ENCODE assay signal across 8 cellular contexts in the genomic region with DNA sequence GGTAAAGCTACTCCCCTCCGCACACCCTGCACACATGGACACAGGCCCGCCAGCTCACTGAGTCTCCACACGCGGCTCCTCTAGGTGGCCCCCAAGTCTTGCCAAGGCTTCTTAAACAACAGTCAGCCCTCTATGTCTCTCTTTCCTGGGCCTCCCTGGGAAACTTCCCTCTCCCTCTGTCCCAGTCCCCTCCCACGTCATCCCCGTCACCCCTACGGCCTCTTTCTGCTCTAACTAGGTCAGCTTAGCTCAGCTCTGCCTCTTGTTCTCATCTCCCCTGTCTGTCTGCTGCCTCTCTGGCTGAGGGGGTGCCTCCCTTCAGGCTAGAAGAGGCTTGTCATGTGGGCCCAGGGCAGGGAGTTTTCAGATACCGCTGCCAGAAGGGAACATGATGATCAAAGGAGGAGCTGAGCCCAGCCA. TPM values are rescaled to one million over a fixed set of nuclear protein-coding genes. Genes with fewer than 3 reads are reported as not detected.
DNase-seq lines count a peak whose midpoint lies in the region; ATAC-seq lines count a peak whose summit lies in the region.

No MANE protein-coding gene starts in this region.

- CTCF ChIA-PET in CD4-positive, alpha-beta memory T cell (lab: Charles Lee; ENCODE audit: partially characterized antibody): interaction anchor here (0.7 to 3.0 kb wide), 10 partner anchors 21 to 127 kb away, joined by 3 to 17 read pairs (median 4); partner anchors contain the start of gene SEPTIN6
- CTCF ChIA-PET in activated CD4-positive, alpha-beta T cell treated with anti-CD3 and anti-CD28 coated beads, Interleukin-2, amount 10 ng/mL, durations not matched to agents 7 days and 5 days (lab: Charles Lee): interaction anchor here (0.9 to 2.2 kb wide), 3 partner anchors 13 to 100 kb away, joined by 3 to 7 read pairs (median 3); no protein-coding TSS in a partner anchor

- H3K4me1 Mint-ChIP-seq in CD4-positive, alpha-beta memory T cell: peaks cover 23 to 50% (median 40%) of the 10 kb centered on the region in 4 donors
- H3K4me1 Mint-ChIP-seq in activated CD4-positive, alpha-beta T cell treated with anti-CD3 and anti-CD28 coated beads, Interleukin-2, amount 10 ng/mL, durations not matched to agents 7 days and 5 days: peaks cover 41% of the 10 kb centered on the region

- peak overlapping the region in 2 of 8 donors; percentile 2 to 19 for H3K4me3 Mint-ChIP-seq in CD4-positive, alpha-beta memory T cell
- H3K4me3 Mint-ChIP-seq in activated CD4-positive, alpha-beta T cell treated with anti-CD3 and anti-CD28 coated beads, Interleukin-2, amount 10 ng/mL, durations not matched to agents 7 days and 5 days: no peak overlapping the region

- no peak for ATAC-seq in GM19324 (IDR thresholded peaks at IDR 0.05; ENCODE audit: low FRiP score, unreplicated experiment)

- DNase-seq in CD4-positive, alpha-beta memory T cell: peak in 4 of 5 donors; percentile 38 to 75 (median 42)
- no peak for DNase-seq in activated CD4-positive, alpha-beta T cell treated with anti-CD3 and anti-CD28 coated beads, Interleukin-2, amount 10 ng/mL, durations not matched to agents 7 days and 5 days
- DNase-seq in fibroblast of gingiva (ENCODE audit: low read depth) (peak; percentile 1), occipital lobe (lab: John Stamatoyannopoulos, UW) (peak; percentile 1), SW 1271 (lab: John Stamatoyannopoulos, UW) (no peak), D341Med (ENCODE audit: low spot score) (no peak), H4 (ENCODE audit: low spot score) (no peak)

- H3K4me3 ChIP-seq in CD4-positive, alpha-beta memory T cell (ENCODE audit: low read length in 2 of 2): no peak overlapping the region

- H3K27ac Mint-ChIP-seq in CD4-positive, alpha-beta memory T cell: peak overlapping the region; percentile 76 to 96 (median 91)
- peak overlapping the region; percentile 82 for H3K27ac Mint-ChIP-seq in activated CD4-positive, alpha-beta T cell treated with anti-CD3 and anti-CD28 coated beads, Interleukin-2, amount 10 ng/mL, durations not matched to agents 7 days and 5 days

- H3K4me1 ChIP-seq in CD4-positive, alpha-beta memory T cell (ENCODE audit: insufficient read depth, low read length): peaks cover 30% of the 10 kb centered on the region

- POLR2A ChIA-PET in CD4-positive, alpha-beta memory T cell (lab: Charles Lee; ENCODE audit: partially characterized antibody): interaction anchor here (0.6 to 4.7 kb wide), 5 partner anchors 12 to 104 kb away, joined by 3 to 48 read pairs (median 4); partner anchors contain the start of genes SEPTIN6 and SOWAHD
- POLR2A ChIA-PET in activated CD4-positive, alpha-beta T cell treated with anti-CD3 and anti-CD28 coated beads, Interleukin-2, amount 10 ng/mL, durations not matched to agents 7 days and 5 days (lab: Charles Lee): interaction anchor here (0.6 kb wide), 1 partner anchor 73 kb away, joined by 4 read pairs; no protein-coding TSS in a partner anchor

- H3K36me3 ChIP-seq in CD4-positive, alpha-beta memory T cell (ENCODE audit: insufficient read depth, low read length): peaks cover 30% of the 10 kb centered on the region

- H3K27me3 Mint-ChIP-seq in CD4-positive, alpha-beta memory T cell: no peaks in the 10 kb centered on the region
- no peaks in the 10 kb centered on the region for H3K27me3 Mint-ChIP-seq in activated CD4-positive, alpha-beta T cell treated with anti-CD3 and anti-CD28 coated beads, Interleukin-2, amount 10 ng/mL, durations not matched to agents 7 days and 5 days

- no peaks in the 10 kb centered on the region for H3K27me3 ChIP-seq in CD4-positive, alpha-beta memory T cell (ENCODE audit: insufficient read depth, low read length)

- H3K9me3 Mint-ChIP-seq in CD4-positive, alpha-beta memory T cell: no peaks in the 10 kb centered on the region
- no peaks in the 10 kb centered on the region for H3K9me3 Mint-ChIP-seq in activated CD4-positive, alpha-beta T cell treated with anti-CD3 and anti-CD28 coated beads, Interleukin-2, amount 10 ng/mL, durations not matched to agents 7 days and 5 days

- H3K9me3 ChIP-seq in CD4-positive, alpha-beta memory T cell (ENCODE audit: control insufficient read depth in 1 of 2, low read length in 2 of 2): no peaks in the 10 kb centered on the region

- peak overlapping the region; percentile 41 for H3K27ac ChIP-seq in CD4-positive, alpha-beta memory T cell (ENCODE audit: low read depth, low read length)

- peaks cover 57 to 64% of the 10 kb centered on the region in 2 donors for H3K36me3 Mint-ChIP-seq in CD4-positive, alpha-beta memory T cell
- H3K36me3 Mint-ChIP-seq in activated CD4-positive, alpha-beta T cell treated with anti-CD3 and anti-CD28 coated beads, Interleukin-2, amount 10 ng/mL, durations not matched to agents 7 days and 5 days (ENCODE audit: low read depth): peaks cover 57% of the 10 kb centered on the region

- intact Hi-C loops in CD4-positive, alpha-beta memory T cell (cut with micrococcal nuclease): no loop called here

RNA-seq across cellular contexts. Expression of gene SEPTIN6, which starts 38.8 kb away (rescaled TPM):
- 100 to 1,000 TPM; 174 to 178 TPM for total RNA-seq in CD4-positive, alpha-beta memory T cell
- 100 to 1,000 TPM; 112 to 244 TPM for polyA plus RNA-seq in CD4-positive, alpha-beta memory T cell
- 100 to 1,000 TPM; 298 to 329 TPM for total RNA-seq in activated CD4-positive, alpha-beta T cell treated with anti-CD3 and anti-CD28 coated beads, Interleukin-2, amount 10 ng/mL, durations not matched to agents 7 days and 5 days
- total RNA-seq in occipital lobe: 43.0 TPM
- 21.3 and 28.0 TPM in 2 replicates for total RNA-seq in H4 (2014; rRNA removed; shearing (Covaris generic))

RNA-seq across cellular contexts. Expression of gene NKRF, which starts 47.9 kb away (rescaled TPM):
- total RNA-seq in CD4-positive, alpha-beta memory T cell: 10 to 100 TPM; 13.0 to 14.2 TPM
- polyA plus RNA-seq in CD4-positive, alpha-beta memory T cell: 1 to 10 TPM; 5.6 to 7.3 TPM
- 10 to 100 TPM; 13.7 to 15.4 TPM for total RNA-seq in activated CD4-positive, alpha-beta T cell treated with anti-CD3 and anti-CD28 coated beads, Interleukin-2, amount 10 ng/mL, durations not matched to agents 7 days and 5 days
- total RNA-seq in occipital lobe: 14.0 TPM
- 5.5 and 9.1 TPM in 2 replicates for total RNA-seq in H4 (2014; rRNA removed; shearing (Covaris generic))

Comparison
In these comparisons a context has a peak if more than half of its experiments do, and no peak if none do; other contexts are left out.
1. DNase-seq: peak in CD4-positive, alpha-beta memory T cell (4 of 5), fibroblast of gingiva (single experiment) and occipital lobe (single experiment); none in activated CD4-positive, alpha-beta T cell treated with anti-CD3 and anti-CD28 coated beads, Interleukin-2, amount 10 ng/mL, durations not matched to agents 7 days and 5 days (single experiment), SW 1271 (0 of 2), D341Med (single experiment) and H4 (single experiment).